Comparison of ENCODE assay signal across 21 cellular contexts in the genomic region with DNA sequence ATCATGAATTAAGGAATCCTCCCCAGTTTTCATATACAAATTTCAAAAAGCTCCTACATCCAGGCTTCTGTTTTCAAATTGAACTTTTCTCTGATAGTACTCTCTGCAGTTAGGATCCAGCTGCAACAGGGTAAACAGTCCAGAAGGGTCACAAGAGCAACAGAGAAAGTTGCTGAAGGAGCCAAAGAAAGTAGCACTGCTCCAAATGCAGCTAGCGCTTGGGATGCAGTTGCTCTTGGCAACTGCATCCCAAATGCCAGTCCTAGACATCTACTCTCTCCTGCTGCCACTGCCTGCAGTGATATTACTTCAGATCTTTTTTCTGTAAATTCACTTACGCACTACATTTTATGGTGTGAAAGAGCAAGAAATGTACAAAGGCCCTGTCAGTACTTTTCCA. TPM values are rescaled to one million over a fixed set of nuclear protein-coding genes. Genes with fewer than 3 reads are reported as not detected.
"Had no signal": no experiment of that assay in that cellular context is flagged by ENCODE, and none has a peak within 500 bp of the region (broad histone marks: within the 10 kb centered on the region; RNA-seq: fewer than 3 reads in every experiment).

No MANE protein-coding gene starts in this region.

- H3K4me3 Mint-ChIP-seq: dendritic cell treated with granulocyte-macrophage colony-stimulating factor and Interleukin-4, amounts not matched to agents 40 ng/mL and 50 ng/mL, for 4 days; immature natural killer cell; naive thymus-derived CD8-positive, alpha-beta T cell; stimulated activated effector memory CD8-positive, alpha-beta T cell treated with anti-CD3 and anti-CD28 coated beads, Interleukin-12 subunit alpha, Interleukin-12 subunit beta, amount 100 ng/mL, for 72 hours had no signal

- H3K36me3 ChIP-seq: gastroesophageal sphincter, neutrophil, tibial nerve, upper lobe of right lung, vagina had no signal

- H3K27ac Mint-ChIP-seq: dendritic cell treated with granulocyte-macrophage colony-stimulating factor and Interleukin-4, amounts not matched to agents 40 ng/mL and 50 ng/mL, for 4 days; immature natural killer cell; naive thymus-derived CD8-positive, alpha-beta T cell; stimulated activated effector memory CD8-positive, alpha-beta T cell treated with anti-CD3 and anti-CD28 coated beads, Interleukin-12 subunit alpha, Interleukin-12 subunit beta, amount 100 ng/mL, for 72 hours had no signal

- H3K27me3 ChIP-seq: esophagus squamous epithelium, gastroesophageal sphincter, neutrophil, testis, tibial nerve, upper lobe of right lung, vagina had no signal

- DNase-seq: esophagus squamous epithelium; foreskin fibroblast; immature natural killer cell; left cardiac atrium; left ventricle myocardium superior; mucosa of descending colon; naive thymus-derived CD8-positive, alpha-beta T cell; right cardiac atrium; stimulated activated CD4-positive, alpha-beta T cell treated with anti-CD3 and anti-CD28 coated beads, Interleukin-2, amount 100 ng/mL, for 48 hours; stimulated activated naive CD8-positive, alpha-beta T cell treated with anti-CD3 and anti-CD28 coated beads, Interleukin-15, Interleukin-2, amounts not matched to agents 100 U/mL and 50 U/mL, for 24 hours; testis; upper lobe of right lung had no signal

- H3K4me3 ChIP-seq: esophagus squamous epithelium, gastroesophageal sphincter, lung, mucosa of descending colon, smooth muscle cell, testis, tibial nerve, upper lobe of right lung, vagina had no signal

- H3K36me3 Mint-ChIP-seq: immature natural killer cell; naive thymus-derived CD8-positive, alpha-beta T cell; stimulated activated effector memory CD8-positive, alpha-beta T cell treated with anti-CD3 and anti-CD28 coated beads, Interleukin-12 subunit alpha, Interleukin-12 subunit beta, amount 100 ng/mL, for 72 hours had no signal

- H3K9me3 ChIP-seq: esophagus squamous epithelium, gastroesophageal sphincter, mucosa of descending colon, neutrophil, testis, tibial nerve, upper lobe of right lung, vagina had no signal

- H3K4me1 ChIP-seq: esophagus squamous epithelium, tibial nerve, upper lobe of right lung, vagina had no signal

- H3K27ac ChIP-seq: esophagus squamous epithelium, gastroesophageal sphincter, neutrophil, testis, tibial nerve, upper lobe of right lung, vagina had no signal

- H3K9me3 Mint-ChIP-seq: dendritic cell treated with granulocyte-macrophage colony-stimulating factor and Interleukin-4, amounts not matched to agents 40 ng/mL and 50 ng/mL, for 4 days; naive thymus-derived CD8-positive, alpha-beta T cell; stimulated activated effector memory CD8-positive, alpha-beta T cell treated with anti-CD3 and anti-CD28 coated beads, Interleukin-12 subunit alpha, Interleukin-12 subunit beta, amount 100 ng/mL, for 72 hours had no signal

- H3K27me3 Mint-ChIP-seq: dendritic cell treated with granulocyte-macrophage colony-stimulating factor and Interleukin-4, amounts not matched to agents 40 ng/mL and 50 ng/mL, for 4 days had no signal

- H3K4me1 Mint-ChIP-seq: immature natural killer cell; naive thymus-derived CD8-positive, alpha-beta T cell; stimulated activated effector memory CD8-positive, alpha-beta T cell treated with anti-CD3 and anti-CD28 coated beads, Interleukin-12 subunit alpha, Interleukin-12 subunit beta, amount 100 ng/mL, for 72 hours had no signal

RNA-seq across cellular contexts. Expression of gene GPR37, which starts 14.6 kb away (rescaled TPM):
- total RNA-seq: left ventricle myocardium superior; mesenteric fat pad; naive thymus-derived CD8-positive, alpha-beta T cell had no signal
- polyA plus RNA-seq: immature natural killer cell; naive thymus-derived CD8-positive, alpha-beta T cell had no signal
